8 cellular contexts compared by ENCODE assay signal in the genomic region with DNA sequence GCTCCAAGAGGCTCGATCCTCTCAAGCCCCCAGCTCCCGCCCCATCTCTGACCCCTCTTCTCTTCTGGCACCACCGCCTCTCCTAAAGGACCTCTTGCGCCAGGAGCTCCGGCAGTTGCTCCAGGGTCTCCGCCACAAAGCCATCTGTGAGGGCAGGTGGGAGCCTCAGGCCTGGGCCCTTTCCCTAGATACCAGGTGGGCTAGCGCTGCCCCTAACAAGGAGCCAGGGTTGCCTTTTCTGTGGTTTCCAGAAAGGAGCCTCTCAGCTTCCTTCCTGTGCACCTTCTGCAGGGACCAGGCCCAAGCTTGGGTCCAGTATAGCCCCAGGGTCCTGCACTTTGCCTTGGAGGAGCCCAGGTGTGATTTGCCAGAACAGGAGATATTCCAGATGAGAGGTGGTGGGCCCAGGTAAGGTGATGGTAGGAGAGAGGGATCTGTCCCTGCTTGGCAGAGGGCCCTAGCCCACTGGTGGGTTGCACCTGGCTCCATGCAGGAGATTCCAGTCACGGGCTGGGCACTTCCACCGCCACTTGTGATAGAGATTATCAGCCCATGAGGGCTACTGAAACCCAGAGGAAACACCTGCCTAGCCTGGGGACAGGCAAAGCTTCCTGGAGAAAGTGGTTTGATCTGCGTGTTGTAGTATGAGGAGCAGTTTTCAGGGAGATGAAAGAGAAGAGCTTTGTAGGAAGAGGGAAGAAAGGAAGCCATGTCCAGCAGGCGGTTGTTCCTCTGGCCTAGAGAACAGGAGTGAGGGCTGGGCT. TPM values are rescaled to one million over a fixed set of nuclear protein-coding genes. Genes with fewer than 3 reads are reported as not detected.
DNase-seq lines count a peak whose midpoint lies in the region; ATAC-seq, FAIRE-seq and TF ChIP-seq lines count a peak whose summit lies in the region.

No MANE protein-coding gene starts in this region.

- CTCF ChIA-PET in SK-N-SH (lab: Yijun Ruan, JAX): interaction anchor here (1.1 to 20.6 kb wide), 11 partner anchors 9 to 286 kb away, joined by 3 to 598 read pairs (median 5); a partner anchor contains a TSS
- CTCF ChIA-PET in activated CD8-positive, alpha-beta T cell treated with anti-CD3 and anti-CD28 coated beads for 36 hours (lab: Charles Lee): interaction anchor here (1.1 to 4.7 kb wide), 6 partner anchors 13 to 225 kb away, joined by 3 to 29 read pairs (median 12); no protein-coding TSS in a partner anchor

- H3K27ac Mint-ChIP-seq in activated CD8-positive, alpha-beta T cell treated with anti-CD3 and anti-CD28 coated beads for 36 hours: no peak overlapping the region

- WGBS in SK-N-SH (ENCODE audit: low lambda C conversion rate): 81% methylated on average over 11 of the region's 11 CpGs

- H3K9me3 Mint-ChIP-seq in activated CD8-positive, alpha-beta T cell treated with anti-CD3 and anti-CD28 coated beads for 36 hours: no peaks in the 10 kb centered on the region

- peak overlapping the region; percentile 75; the same call in 1 of the 2 replicates for H3K9ac ChIP-seq in SK-N-SH
- H3K9ac ChIP-seq in iPS-15b (ENCODE audit: low read depth, low read length): peak overlapping the region; percentile 73

- H3K27me3 ChIP-seq in SK-N-SH (ENCODE audit: insufficient read depth) (no peaks in the 10 kb centered on the region), iPS-15b (ENCODE audit: control insufficient read depth, insufficient read depth, low read length) (no peaks in the 10 kb centered on the region)

- ATAC-seq in SK-N-SH treated with all-trans-retinoic acid at 6 μM for 48 hours (no peak), left lobe of liver (no peak)
- ATAC-seq in activated CD8-positive, alpha-beta T cell treated with anti-CD3 and anti-CD28 coated beads for 36 hours: no peak

- no peak for TF ChIP-seq CTCF in SK-N-SH (IDR thresholded peaks at IDR 0.05)
- TF ChIP-seq CTCF in activated CD8-positive, alpha-beta T cell treated with anti-CD3 and anti-CD28 coated beads for 36 hours (IDR thresholded peaks at IDR 0.05): no peak

- FAIRE-seq in RCC 7860 (lab: Jason Lieb, UNC): no peak

- H3K4me2 ChIP-seq in SK-N-SH: peak overlapping the region; percentile 90

- H3F3A ChIP-seq in SK-N-SH (replicated peaks; ENCODE audit: insufficient read depth): peaks cover 8% of the 10 kb centered on the region

- no peak for TF ChIP-seq EP300 in SK-N-SH (IDR thresholded peaks at IDR 0.05; ENCODE audit: borderline replicate concordance in 1 of 2, low read depth in 1 of 2, low read length in 1 of 2)

- H3K27ac ChIP-seq in SK-N-SH (ENCODE audit: low read depth in 2 of 2, low read length in 1 of 2): peak overlapping the region in 1 of 2 experiments; percentile 86; a peak in 1 of 4 replicates
- H3K27ac ChIP-seq in substantia nigra (ENCODE audit: low read depth, low read length, poor library complexity, severe bottlenecking): peak overlapping the region; percentile 49

- POLR2A ChIA-PET in SK-N-SH (lab: Yijun Ruan, JAX): interaction anchor here (0.7 to 1.2 kb wide), 4 partner anchors 17 to 500 kb away, joined by 3 read pairs; a partner anchor contains a TSS
- POLR2A ChIA-PET in activated CD8-positive, alpha-beta T cell treated with anti-CD3 and anti-CD28 coated beads for 36 hours (lab: Charles Lee): interaction anchor here (1.1 to 2.2 kb wide), 3 partner anchors 12 to 43 kb away, joined by 3 to 7 read pairs (median 4); no protein-coding TSS in a partner anchor

- H3K36me3 ChIP-seq in SK-N-SH (replicated peaks in 1 of 2; ENCODE audit: control insufficient read depth in 1 of 2, insufficient read depth in 2 of 2, low read length in 1 of 2) (no peaks in the 10 kb centered on the region), iPS-15b (ENCODE audit: control insufficient read depth, insufficient read depth, low read length) (peaks cover 4% of the 10 kb centered on the region)

- H3K9me2 ChIP-seq in SK-N-SH: no peaks in the 10 kb centered on the region

- H3K36me3 Mint-ChIP-seq in activated CD8-positive, alpha-beta T cell treated with anti-CD3 and anti-CD28 coated beads for 36 hours (ENCODE audit: low read depth): no peaks in the 10 kb centered on the region

- TF ChIP-seq RAD21 in SK-N-SH (IDR thresholded peaks at IDR 0.05; ENCODE audit: low read length): no peak

- peak overlapping the region; percentile 87; the same call in 1 of the 2 replicates for H2AFZ ChIP-seq in SK-N-SH (ENCODE audit: low read depth)

- H4K20me1 ChIP-seq in SK-N-SH (ENCODE audit: insufficient read depth): no peaks in the 10 kb centered on the region

- H3K4me3 Mint-ChIP-seq in activated CD8-positive, alpha-beta T cell treated with anti-CD3 and anti-CD28 coated beads for 36 hours: peak overlapping the region; percentile 80

- H3K79me2 ChIP-seq in SK-N-SH (ENCODE audit: insufficient read depth): no peaks in the 10 kb centered on the region

- peaks cover 12% of the 10 kb centered on the region for H3K4me1 Mint-ChIP-seq in activated CD8-positive, alpha-beta T cell treated with anti-CD3 and anti-CD28 coated beads for 36 hours (ENCODE audit: low read depth)

- intact Hi-C loops in activated CD8-positive, alpha-beta T cell treated with anti-CD3 and anti-CD28 coated beads for 36 hours (cut with micrococcal nuclease): no loop called here

- DNase-seq in SK-N-SH (no peak), substantia nigra (lab: John Stamatoyannopoulos, UW) (no peak), NCI-H524 treated with DMSO at 0.1 percent for 48 hours (lab: John Stamatoyannopoulos, UW) (no peak), RCC 7860 (ENCODE audit: low spot score) (no peak), left lobe of liver (ENCODE audit: low spot score) (no peak)
- no peak for DNase-seq in activated CD8-positive, alpha-beta T cell treated with anti-CD3 and anti-CD28 coated beads for 36 hours

- no peaks in the 10 kb centered on the region for H3K9me3 ChIP-seq in SK-N-SH
- H3K9me3 ChIP-seq in iPS-15b (ENCODE audit: control insufficient read depth, insufficient read depth, low read length): no peaks in the 10 kb centered on the region

- H3K4me3 ChIP-seq in SK-N-SH (ENCODE audit: low read depth in 2 of 2, low read length in 1 of 2): peak overlapping the region; percentile 71 to 75
- H3K4me3 ChIP-seq in iPS-15b (ENCODE audit: low read depth, low read length): peak overlapping the region; percentile 81

- H3K27me3 Mint-ChIP-seq in activated CD8-positive, alpha-beta T cell treated with anti-CD3 and anti-CD28 coated beads for 36 hours: no peaks in the 10 kb centered on the region

- peaks cover 8 to 48% of the 10 kb centered on the region in 2 experiments for H3K4me1 ChIP-seq in SK-N-SH (ENCODE audit: control insufficient read depth in 1 of 2, insufficient read depth in 2 of 2, low read depth in 1 of 2, low read length in 1 of 2)
- H3K4me1 ChIP-seq in iPS-15b (ENCODE audit: control insufficient read depth, insufficient read depth, low read length): peaks cover 7% of the 10 kb centered on the region

TF ChIP-seq in SK-N-SH, 30 proteins besides CTCF, POLR2A, EP300 and RAD21 (continues in another document):
- no peak for TF ChIP-seq CHD2 (IDR thresholded peaks at IDR 0.05; ENCODE audit: low read length, partially characterized antibody)
- TF ChIP-seq NRF1 (IDR thresholded peaks at IDR 0.05; ENCODE audit: low read depth, low read length): no peak
- TF ChIP-seq, protein P1, sequence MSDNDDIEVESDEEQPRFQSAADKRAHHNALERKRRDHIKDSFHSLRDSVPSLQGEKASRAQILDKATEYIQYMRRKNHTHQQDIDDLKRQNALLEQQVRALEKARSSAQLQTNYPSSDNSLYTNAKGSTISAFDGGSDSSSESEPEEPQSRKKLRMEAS (IDR thresholded peaks at IDR 0.05; ENCODE audit: low read depth): no peak
- no peak for TF ChIP-seq FOSL2 (IDR thresholded peaks at IDR 0.05; ENCODE audit: borderline replicate concordance, low read depth)
- TF ChIP-seq RCOR1 (IDR thresholded peaks at IDR 0.05; ENCODE audit: low read length): no peak

TF ChIP-seq in SK-N-SH treated with all-trans-retinoic acid at 6 μM for 48 hours, 23 proteins besides CTCF, POLR2A, EP300 and RAD21 (continues in another document):
- TF ChIP-seq TOX (CRISPR knock-in tag; IDR thresholded peaks at IDR 0.05; ENCODE audit: borderline replicate concordance) (no peak), ARNTL (CRISPR knock-in tag; IDR thresholded peaks at IDR 0.05; ENCODE audit: borderline replicate concordance, low read depth) (no peak), BACH2 (CRISPR knock-in tag; IDR thresholded peaks at IDR 0.05; ENCODE audit: borderline replicate concordance) (no peak), ZFP30 (CRISPR knock-in tag; IDR thresholded peaks at IDR 0.05) (no peak), OSR1 (CRISPR knock-in tag; IDR thresholded peaks at IDR 0.05) (no peak), GLIS3 (CRISPR knock-in tag; IDR thresholded peaks at IDR 0.05) (no peak)

RNA-seq across cellular contexts. Expression of a gene that starts 1.0 kb away (rescaled TPM):
- 7.5 and 11.8 TPM in 2 replicates for polyA plus RNA-seq in SK-N-SH (2012; rRNA removed)
- polyA plus RNA-seq in SK-N-SH (2012; cell fraction: cytosol; rRNA removed): 2.8 and 4.8 TPM in 2 replicates
- 34.1 and 39.2 TPM in 2 replicates for polyA plus RNA-seq in SK-N-SH (2012; cell fraction: nucleus; rRNA removed)
- total RNA-seq in activated CD8-positive, alpha-beta T cell treated with anti-CD3 and anti-CD28 coated beads for 36 hours: 1 to 10 TPM; 1.4 to 1.8 TPM
- total RNA-seq in left lobe of liver: 4.7 TPM

RNA-seq across cellular contexts. Expression of a gene that starts 13.4 kb away (rescaled TPM):
- polyA plus RNA-seq in SK-N-SH (2012; rRNA removed): 43.0 and 48.0 TPM in 2 replicates
- 26.0 and 40.2 TPM in 2 replicates for polyA plus RNA-seq in SK-N-SH (2012; cell fraction: cytosol; rRNA removed)
- polyA plus RNA-seq in SK-N-SH (2012; cell fraction: nucleus; rRNA removed): 34.8 and 35.0 TPM in 2 replicates
- 10 to 100 TPM; 35.4 to 35.5 TPM for total RNA-seq in activated CD8-positive, alpha-beta T cell treated with anti-CD3 and anti-CD28 coated beads for 36 hours
- 20.6 TPM for total RNA-seq in left lobe of liver

RNA-seq across cellular contexts. Expression of a gene that starts 17.7 kb away (rescaled TPM):
- polyA plus RNA-seq in SK-N-SH (2012; rRNA removed): 180 and 191 TPM in 2 replicates
- 127 and 163 TPM in 2 replicates for polyA plus RNA-seq in SK-N-SH (2012; cell fraction: cytosol; rRNA removed)
- 162 and 174 TPM in 2 replicates for polyA plus RNA-seq in SK-N-SH (2012; cell fraction: nucleus; rRNA removed)
- 10 to 100 TPM; 67.6 to 75.5 TPM for total RNA-seq in activated CD8-positive, alpha-beta T cell treated with anti-CD3 and anti-CD28 coated beads for 36 hours
- total RNA-seq in left lobe of liver: 70.5 TPM

RNA-seq across cellular contexts. Expression of a gene that starts 22.6 kb away (rescaled TPM):
- polyA plus RNA-seq in SK-N-SH (2012; rRNA removed): 76.9 and 97.5 TPM in 2 replicates
- 32.3 and 45.3 TPM in 2 replicates for polyA plus RNA-seq in SK-N-SH (2012; cell fraction: cytosol; rRNA removed)
- 364 and 385 TPM in 2 replicates for polyA plus RNA-seq in SK-N-SH (2012; cell fraction: nucleus; rRNA removed)
- total RNA-seq in activated CD8-positive, alpha-beta T cell treated with anti-CD3 and anti-CD28 coated beads for 36 hours: 10 to 100 TPM; 29.6 to 34.1 TPM
- total RNA-seq in left lobe of liver: 9.5 TPM

RNA-seq across cellular contexts. Expression of a gene that starts 38.8 kb away (rescaled TPM):
- 3.6 and 3.9 TPM in 2 replicates for polyA plus RNA-seq in SK-N-SH (2012; rRNA removed)
- 1.3 and 2.5 TPM in 2 replicates for polyA plus RNA-seq in SK-N-SH (2012; cell fraction: cytosol; rRNA removed)
- 10.7 and 12.4 TPM in 2 replicates for polyA plus RNA-seq in SK-N-SH (2012; cell fraction: nucleus; rRNA removed)
- total RNA-seq in activated CD8-positive, alpha-beta T cell treated with anti-CD3 and anti-CD28 coated beads for 36 hours: 1 to 10 TPM; 6.5 to 7.4 TPM
- 0.65 TPM for total RNA-seq in left lobe of liver
